ENCODE assay signal across 8 cellular contexts in genomic region chr5:81749186-81749561, GRCh38. TPM values are rescaled to one million over a fixed set of nuclear protein-coding genes. Genes with fewer than 3 reads are reported as not detected.
DNase-seq lines count a peak whose midpoint lies in the region; ATAC-seq and TF ChIP-seq lines count a peak whose summit lies in the region.

No MANE protein-coding gene starts in this region.

- peak overlapping the region; percentile 36; the same call in 1 of the 2 replicates for H3K9ac ChIP-seq in ES-I3 (ENCODE audit: low read depth, low read length)

- no peak overlapping the region for H2AFZ ChIP-seq in OCI-LY7 (ENCODE audit: low read length)

- H3K27me3 Mint-ChIP-seq in progenitor cell of endocrine pancreas, result no peaks in the 10 kb centered on the region

- no peaks in the 10 kb centered on the region for H3K9me3 Mint-ChIP-seq in progenitor cell of endocrine pancreas (ENCODE audit: low read depth)

- H3K4me2 ChIP-seq in OCI-LY7 (ENCODE audit: low read length), result peak overlapping the region; percentile 83

- H3K36me3 Mint-ChIP-seq in progenitor cell of endocrine pancreas (ENCODE audit: insufficient read depth), result peaks cover 1% of the 10 kb centered on the region

- TF ChIP-seq CTCF in OCI-LY7 (conservative IDR thresholded peaks at IDR 0.05; ENCODE audit: low read length) (no peak), epithelial cell of esophagus (IDR thresholded peaks at IDR 0.05; ENCODE audit: insufficient read depth, low read depth, low read length, missing control alignments) (no peak), progenitor cell of endocrine pancreas (IDR thresholded peaks at IDR 0.05; ENCODE audit: unreplicated experiment) (no peak)

- H3K36me3 ChIP-seq in ES-I3 (ENCODE audit: insufficient read depth, low read length) (no peaks in the 10 kb centered on the region), OCI-LY7 (ENCODE audit: insufficient read depth, low read length) (peaks cover 20% of the 10 kb centered on the region; the same call in 1 of the 2 replicates)

- H3K9me3 ChIP-seq in ES-I3 (ENCODE audit: control insufficient read depth, insufficient read depth, low read length) (no peaks in the 10 kb centered on the region), OCI-LY7 (ENCODE audit: low read length) (no peaks in the 10 kb centered on the region)

- ATAC-seq in GM18498 (IDR thresholded peaks at IDR 0.05; ENCODE audit: unreplicated experiment), result no peak
- no peak for ATAC-seq in GM21786 (IDR thresholded peaks at IDR 0.05; ENCODE audit: unreplicated experiment)

- BruUV-seq in OCI-LY7 (replicated peaks; lab: Mats Ljungman, UMichigan), result no TSS peak

- H3K4me3 ChIP-seq in OCI-LY7 (ENCODE audit: low read depth, low read length, poor library complexity, severe bottlenecking) (peak overlapping the region; percentile 75), epithelial cell of esophagus (ENCODE audit: low read length) (peak overlapping the region; percentile 60)

- H3K9me2 ChIP-seq in OCI-LY7 (ENCODE audit: insufficient read depth, low read length), result no peaks in the 10 kb centered on the region

- peaks cover 21% of the 10 kb centered on the region; the same call in 1 of the 2 replicates for H4K20me1 ChIP-seq in OCI-LY7 (ENCODE audit: insufficient read depth, low read length)

- H3K79me2 ChIP-seq in OCI-LY7 (ENCODE audit: insufficient read depth, low read depth, low read length), result peaks cover 53% of the 10 kb centered on the region

- peak overlapping the region; percentile 90 for H3K4me3 Mint-ChIP-seq in progenitor cell of endocrine pancreas (ENCODE audit: low read depth)

- H3K27ac Mint-ChIP-seq in progenitor cell of endocrine pancreas, result peak overlapping the region; percentile 91

- CTCF ChIA-PET in OCI-LY7 (lab: Charles Lee; ENCODE audit: unreplicated experiment), result no interaction called here

- DNase-seq in OCI-LY7 (ENCODE audit: low spot score) (no peak), epithelial cell of esophagus (ENCODE audit: low read depth) (no peak), progenitor cell of endocrine pancreas (ENCODE audit: low spot score, unreplicated experiment) (no peak), HuH-7 (ENCODE audit: low spot score) (no peak), KG1 (lab: John Stamatoyannopoulos, UW) (no peak)

- intact Hi-C loops in OCI-LY7 (cut with micrococcal nuclease; ENCODE audit: unreplicated experiment), result loop anchor here (1.0 to 2.0 kb wide), 3 partner anchors 64 to 242 kb away; no protein-coding TSS in a partner anchor

- H3K4me1 ChIP-seq in ES-I3 (ENCODE audit: insufficient read depth, low read length), result peaks cover 22% of the 10 kb centered on the region
- H3K4me1 ChIP-seq in OCI-LY7 (ENCODE audit: insufficient read depth, low read length, poor library complexity, severe bottlenecking), result peaks cover 63% of the 10 kb centered on the region

- POLR2A ChIA-PET in OCI-LY7 (lab: Charles Lee), result interaction anchor here (0.7 to 4.2 kb wide), 6 partner anchors 11 to 447 kb away, joined by 3 to 81 read pairs (median 3); no protein-coding TSS in a partner anchor

- peak overlapping the region; percentile 98 for H3K27ac ChIP-seq in OCI-LY7 (ENCODE audit: low read depth, low read length, poor library complexity, severe bottlenecking)

- H3K4me1 Mint-ChIP-seq in progenitor cell of endocrine pancreas (ENCODE audit: low read depth), result peaks cover 28% of the 10 kb centered on the region

RNA-seq across cellular contexts. Expression of gene SSBP2, which starts 1.7 kb away (rescaled TPM):
- 131 and 172 TPM in 2 replicates for total RNA-seq in OCI-LY7 (2014; rRNA removed; shearing (Covaris generic))
- total RNA-seq in OCI-LY7 (2022) (140 and 160 TPM in 2 replicates), progenitor cell of endocrine pancreas (66.6 and 68.9 TPM in 2 replicates)
